ENCODE assay signal across 27 cellular contexts in the genomic region with DNA sequence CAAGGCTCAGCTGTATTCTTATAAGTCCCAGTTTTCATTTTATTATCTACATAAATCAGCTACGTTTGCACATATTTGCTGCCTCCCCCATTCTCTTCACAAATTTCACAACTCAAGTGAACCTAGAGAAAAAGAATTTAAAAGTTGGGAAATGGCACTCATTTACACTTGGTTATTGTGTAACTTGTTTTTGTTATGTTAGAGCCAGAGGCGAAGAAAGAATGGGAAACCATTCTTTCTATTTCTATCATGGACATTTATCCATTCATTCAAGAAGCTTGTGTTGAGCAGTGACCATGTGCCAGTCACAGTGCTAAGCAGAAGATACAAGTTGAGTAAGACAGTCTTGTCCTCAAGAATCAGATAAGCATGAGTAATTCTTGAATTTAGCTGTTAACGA.
"Had no signal": no experiment of that assay in that cellular context is flagged by ENCODE, and none has a peak within 500 bp of the region (broad histone marks: within the 10 kb centered on the region; RNA-seq: fewer than 3 reads in every experiment).

No MANE protein-coding gene starts in this region.

- FAIRE-seq: colon, kidney had no signal

- H3K4me3 Mint-ChIP-seq: activated B cell treated with CpG ODN at 0.5 μM for 24 hours; activated CD4-positive, alpha-beta T cell treated with anti-CD3 and anti-CD28 coated beads for 36 hours; activated naive CD8-positive, alpha-beta T cell treated with anti-CD3 and anti-CD28 coated beads, Interleukin-2, amount 10 ng/mL, durations not matched to agents 7 days and 5 days; activated T-cell treated with anti-CD3 and anti-CD28 coated beads, Interleukin-2, amount 50 U/mL, for 24 hours; activated T-helper 17 cell treated with anti-CD3 and anti-CD28 coated beads, Interleukin-2, amount 50 U/mL, for 72 hours; brain; endodermal cell; nephron progenitor cell; T-helper 17 cell had no signal

- H3K9me3 Mint-ChIP-seq: activated B cell treated with CpG ODN at 0.5 μM for 24 hours; activated naive CD8-positive, alpha-beta T cell treated with anti-CD3 and anti-CD28 coated beads, Interleukin-2, amount 10 ng/mL, durations not matched to agents 7 days and 5 days; activated T-cell treated with anti-CD3 and anti-CD28 coated beads, Interleukin-2, amount 50 U/mL, for 24 hours; activated T-helper 17 cell treated with anti-CD3 and anti-CD28 coated beads, Interleukin-2, amount 50 U/mL, for 72 hours; brain; endodermal cell; nephron progenitor cell had no signal

- H3K4me1 ChIP-seq: foreskin keratinocyte, lower lobe of right lung had no signal

- H3K4me1 Mint-ChIP-seq: activated T-helper 17 cell treated with anti-CD3 and anti-CD28 coated beads, Interleukin-2, amount 50 U/mL, for 72 hours; T-helper 17 cell had no signal

- H3K27ac ChIP-seq: esophagus squamous epithelium, foreskin keratinocyte, lower lobe of right lung, thoracic aorta, upper lobe of left lung had no signal

- ATAC-seq: activated CD4-positive, alpha-beta T cell treated with anti-CD3 and anti-CD28 coated beads for 36 hours; activated T-helper 17 cell treated with anti-CD3 and anti-CD28 coated beads, Interleukin-2, amount 50 U/mL, for 72 hours; foreskin keratinocyte; lower lobe of right lung; mucosa of descending colon; T-helper 17 cell had no signal

- H3K36me3 ChIP-seq: thoracic aorta had no signal

- H3K4me3 ChIP-seq: dorsolateral prefrontal cortex, esophagus squamous epithelium, lower lobe of right lung, mucosa of descending colon, thoracic aorta, upper lobe of left lung had no signal

- H3K27me3 Mint-ChIP-seq: activated B cell treated with CpG ODN at 0.5 μM for 24 hours; activated CD4-positive, alpha-beta T cell treated with anti-CD3 and anti-CD28 coated beads for 36 hours; activated naive CD8-positive, alpha-beta T cell treated with anti-CD3 and anti-CD28 coated beads, Interleukin-2, amount 10 ng/mL, durations not matched to agents 7 days and 5 days; activated T-cell treated with anti-CD3 and anti-CD28 coated beads, Interleukin-2, amount 50 U/mL, for 24 hours; activated T-helper 17 cell treated with anti-CD3 and anti-CD28 coated beads, Interleukin-2, amount 50 U/mL, for 72 hours; brain; T-helper 17 cell had no signal

- H3K27me3 ChIP-seq: dorsolateral prefrontal cortex, esophagus squamous epithelium, foreskin keratinocyte, upper lobe of left lung had no signal

- DNase-seq: activated B cell treated with CpG ODN at 0.5 μM for 24 hours; activated CD4-positive, alpha-beta T cell treated with anti-CD3 and anti-CD28 coated beads for 36 hours; activated CD4-positive, alpha-beta T cell treated with anti-CD3 and anti-CD28 coated beads, Interleukin-2, amount 50 U/mL, for 4 hours; activated CD8-positive, alpha-beta memory T cell treated with anti-CD3 and anti-CD28 coated beads for 24 hours; activated CD8-positive, alpha-beta memory T cell treated with anti-CD3 and anti-CD28 coated beads, Interleukin-2, amount 50 U/mL, for 4 hours; activated naive CD4-positive, alpha-beta T cell; activated naive CD8-positive, alpha-beta T cell treated with anti-CD3 and anti-CD28 coated beads, Interleukin-2, amount 10 ng/mL, durations not matched to agents 7 days and 5 days; activated T-cell treated with anti-CD3 and anti-CD28 coated beads, Interleukin-2, amount 50 U/mL, for 24 hours; caudate nucleus; dorsolateral prefrontal cortex; endodermal cell; esophagus squamous epithelium; foreskin keratinocyte; kidney; lower lobe of right lung; mesendoderm; mucosa of descending colon; nephron progenitor cell; stimulated activated CD4-positive, alpha-beta T cell treated with anti-CD3 and anti-CD28 coated beads, Interleukin-4, amount 100 ng/mL, for 24 hours; stimulated activated naive CD4-positive, alpha-beta T cell treated with Interleukin-2 at 50 U/mL for 16 hours; SW 1271; T-helper 17 cell; upper lobe of left lung had no signal

- H3K27ac Mint-ChIP-seq: activated B cell treated with CpG ODN at 0.5 μM for 24 hours; activated CD4-positive, alpha-beta T cell treated with anti-CD3 and anti-CD28 coated beads for 36 hours; activated naive CD8-positive, alpha-beta T cell treated with anti-CD3 and anti-CD28 coated beads, Interleukin-2, amount 10 ng/mL, durations not matched to agents 7 days and 5 days; activated T-cell treated with anti-CD3 and anti-CD28 coated beads, Interleukin-2, amount 50 U/mL, for 24 hours; activated T-helper 17 cell treated with anti-CD3 and anti-CD28 coated beads, Interleukin-2, amount 50 U/mL, for 72 hours; brain; endodermal cell; nephron progenitor cell; T-helper 17 cell had no signal

- H3K9me3 ChIP-seq: esophagus squamous epithelium, lower lobe of right lung, mucosa of descending colon, thoracic aorta, upper lobe of left lung had no signal
